Comparison of ENCODE assay signal across 27 cellular contexts in the genomic region with DNA sequence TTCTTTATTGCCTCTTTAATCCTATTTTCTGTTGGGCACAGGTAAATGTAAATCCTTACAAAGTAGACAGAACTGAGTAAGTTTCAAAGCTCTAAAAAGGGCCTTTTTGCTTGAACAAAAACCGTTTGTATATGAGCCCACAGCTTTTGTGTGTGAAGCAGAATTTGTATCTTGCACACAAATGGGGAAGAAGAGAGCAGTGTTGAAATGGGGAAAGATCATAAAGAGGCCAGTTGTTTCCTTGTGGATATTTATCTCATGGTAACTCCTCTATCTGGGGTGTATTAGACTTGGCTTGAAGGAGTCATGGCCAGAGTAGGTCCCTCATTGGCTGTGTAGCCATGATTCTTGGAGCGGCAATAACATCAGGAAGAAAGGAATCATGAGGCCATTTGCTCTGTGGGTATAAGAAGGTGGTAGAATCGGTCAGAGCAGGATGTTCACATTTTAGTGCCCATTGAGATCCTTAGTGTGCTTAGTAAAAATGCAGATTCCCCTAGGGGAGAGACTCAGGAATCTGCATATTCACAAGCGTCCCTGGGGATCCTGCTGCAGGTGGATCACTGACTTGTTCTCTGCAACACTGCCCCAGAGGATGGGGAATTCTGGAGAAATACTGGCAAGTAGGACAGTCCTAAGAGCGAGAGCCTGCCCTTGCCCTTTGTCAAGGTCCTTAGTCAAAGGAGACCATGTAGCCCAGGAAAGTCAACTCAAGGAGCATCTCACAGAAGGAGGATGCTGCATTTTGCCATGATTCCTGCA.
DNase-seq lines count a peak whose midpoint lies in the region; ATAC-seq and TF ChIP-seq lines count a peak whose summit lies in the region.
"Had no signal": no experiment of that assay in that cellular context is flagged by ENCODE, and none has a peak within 500 bp of the region (broad histone marks: within the 10 kb centered on the region; RNA-seq: fewer than 3 reads in every experiment).

No MANE protein-coding gene starts in this region.

- H3K9me3 ChIP-seq in BLaER1 treated with 17β-estradiol and CSF1 and Interleukin-3, amounts not matched to agents 10 nM and 100 nM (replicated peaks in 1 of 11): peaks cover 18 to 37% (median 29%) of the 10 kb centered on the region in 11 experiments
- no peaks in the 10 kb centered on the region for H3K9me3 ChIP-seq in MM.1S (replicated peaks; ENCODE audit: insufficient read depth, low read length)
- peaks cover 8% of the 10 kb centered on the region for H3K9me3 ChIP-seq in psoas muscle
- H3K9me3 ChIP-seq: SJSA1 had no signal

- H3K27me3 Mint-ChIP-seq in brain: no peaks in the 10 kb centered on the region
- H3K27me3 Mint-ChIP-seq in nephron (ENCODE audit: low read depth): no peaks in the 10 kb centered on the region

- H3K36me3 Mint-ChIP-seq in brain (peaks cover 33% of the 10 kb centered on the region), nephron (ENCODE audit: low read depth) (peaks cover 38% of the 10 kb centered on the region)
- H3K36me3 Mint-ChIP-seq: activated naive CD8-positive, alpha-beta T cell; CD8-positive, alpha-beta T cell had no signal

- H3K9me3 Mint-ChIP-seq in brain (peaks cover 13 to 25% (median 18%) of the 10 kb centered on the region in 5 experiments), nephron (peaks cover 15% of the 10 kb centered on the region)
- H3K9me3 Mint-ChIP-seq: effector memory CD8-positive, alpha-beta T cell had no signal

- H3K27ac Mint-ChIP-seq in brain: peak overlapping the region in 4 of 5 experiments; percentile 3 to 92 (median 60)
- peak overlapping the region in 2 of 3 experiments; percentile 40 to 95 for H3K27ac Mint-ChIP-seq in nephron
- H3K27ac Mint-ChIP-seq: activated CD4-positive, alpha-beta T cell treated with anti-CD3 and anti-CD28 coated beads for 36 hours; activated CD8-positive, alpha-beta T cell treated with anti-CD3 and anti-CD28 coated beads, Interleukin-2, amount 10 ng/mL, durations not matched to agents 7 days and 5 days; activated naive CD8-positive, alpha-beta T cell; CD8-positive, alpha-beta T cell; effector memory CD8-positive, alpha-beta T cell; memory B cell had no signal

- H3K27ac ChIP-seq in BLaER1 treated with 17β-estradiol and CSF1 and Interleukin-3, amounts not matched to agents 10 nM and 100 nM: peak overlapping the region in 8 of 11 experiments; percentile 4 to 67 (median 53); a peak in 8 of 22 replicates
- H3K27ac ChIP-seq in MM.1S (ENCODE audit: low read length): peak overlapping the region; percentile 39; the same call in 1 of the 2 replicates
- no peak overlapping the region for H3K27ac ChIP-seq in psoas muscle
- H3K27ac ChIP-seq: A549, cardiac muscle cell, coronary artery, SJSA1, thoracic aorta had no signal

- no peak overlapping the region for H3K4me3 ChIP-seq in BLaER1 treated with 17β-estradiol and CSF1 and Interleukin-3, amounts not matched to agents 10 nM and 100 nM
- H3K4me3 ChIP-seq in MM.1S (ENCODE audit: low read length) (no peak overlapping the region), psoas muscle (no peak overlapping the region)
- H3K4me3 ChIP-seq: A549, cardiac muscle cell, coronary artery, SJSA1, thoracic aorta had no signal

- H4K20me1 ChIP-seq in BLaER1 treated with 17β-estradiol and CSF1 and Interleukin-3, amounts not matched to agents 10 nM and 100 nM: peaks cover 0 to 31% (median 0%) of the 10 kb centered on the region in 11 experiments; a peak in 4 of 22 replicates
- H4K20me1 ChIP-seq in MM.1S (ENCODE audit: insufficient read depth, low read length): no peaks in the 10 kb centered on the region

- peaks cover 43 to 94% (median 56%) of the 10 kb centered on the region in 10 experiments for H3K4me1 ChIP-seq in BLaER1 treated with 17β-estradiol and CSF1 and Interleukin-3, amounts not matched to agents 10 nM and 100 nM
- H3K4me1 ChIP-seq in MM.1S (ENCODE audit: low read length): no peaks in the 10 kb centered on the region
- H3K4me1 ChIP-seq in psoas muscle: peaks cover 30% of the 10 kb centered on the region
- H3K4me1 ChIP-seq: A549 had no signal

- ATAC-seq in HG02588 (IDR thresholded peaks at IDR 0.05; ENCODE audit: unreplicated experiment) (no peak), HG02763 (IDR thresholded peaks at IDR 0.05; ENCODE audit: unreplicated experiment) (no peak), psoas muscle (no peak)
- ATAC-seq: activated CD4-positive, alpha-beta T cell treated with anti-CD3 and anti-CD28 coated beads for 36 hours; activated CD8-positive, alpha-beta T cell treated with anti-CD3 and anti-CD28 coated beads, Interleukin-2, amount 10 ng/mL, durations not matched to agents 7 days and 5 days; CD8-positive, alpha-beta T cell; effector memory CD8-positive, alpha-beta T cell; left cardiac atrium had no signal

- no peak overlapping the region for H3K4me3 Mint-ChIP-seq in brain
- H3K4me3 Mint-ChIP-seq in nephron: no peak overlapping the region
- H3K4me3 Mint-ChIP-seq: activated CD4-positive, alpha-beta T cell treated with anti-CD3 and anti-CD28 coated beads for 36 hours; activated CD8-positive, alpha-beta T cell treated with anti-CD3 and anti-CD28 coated beads, Interleukin-2, amount 10 ng/mL, durations not matched to agents 7 days and 5 days; activated naive CD8-positive, alpha-beta T cell; CD8-positive, alpha-beta T cell; effector memory CD8-positive, alpha-beta T cell; memory B cell had no signal

- TF ChIP-seq CTCF in MM.1S (IDR thresholded peaks at IDR 0.05; ENCODE audit: low read length) (no peak), brain (conservative IDR thresholded peaks at IDR 0.05) (peak in 1 of 2 experiments; percentile 23), nephron (IDR thresholded peaks at IDR 0.05; ENCODE audit: unreplicated experiment in 3 of 3) (no peak), psoas muscle (IDR thresholded peaks at IDR 0.05) (no peak)

- no peaks in the 10 kb centered on the region for H3K79me2 ChIP-seq in MM.1S (ENCODE audit: low read length)

- peaks cover 23 to 59% (median 38%) of the 10 kb centered on the region in 11 experiments for H3K36me3 ChIP-seq in BLaER1 treated with 17β-estradiol and CSF1 and Interleukin-3, amounts not matched to agents 10 nM and 100 nM
- H3K36me3 ChIP-seq in MM.1S (replicated peaks; ENCODE audit: insufficient read depth, low read length) (no peaks in the 10 kb centered on the region), psoas muscle (ENCODE audit: insufficient read depth in 1 of 2, low read depth in 1 of 2) (no peaks in the 10 kb centered on the region)
- H3K36me3 ChIP-seq: cardiac muscle cell, SJSA1, thoracic aorta had no signal

- no peak overlapping the region for H2AFZ ChIP-seq in MM.1S (ENCODE audit: low read length)

- no peaks in the 10 kb centered on the region for H3K27me3 ChIP-seq in BLaER1 treated with 17β-estradiol and CSF1 and Interleukin-3, amounts not matched to agents 10 nM and 100 nM
- H3K27me3 ChIP-seq in MM.1S (replicated peaks; ENCODE audit: insufficient read depth, low read length) (no peaks in the 10 kb centered on the region), psoas muscle (ENCODE audit: insufficient read depth in 3 of 3, low read length in 2 of 3) (no peaks in the 10 kb centered on the region)
- H3K27me3 ChIP-seq: cardiac muscle cell, SJSA1 had no signal

- no peaks in the 10 kb centered on the region for H3F3A ChIP-seq in MM.1S (ENCODE audit: insufficient read depth, low read length)

- peak overlapping the region in 4 of 11 experiments; percentile 14 to 32 (median 25); a peak in 2 of 22 replicates for H3K9ac ChIP-seq in BLaER1 treated with 17β-estradiol and CSF1 and Interleukin-3, amounts not matched to agents 10 nM and 100 nM
- no peak overlapping the region for H3K9ac ChIP-seq in MM.1S (ENCODE audit: low read length)

- WGBS in psoas muscle, 3 donors: 76 to 77% (median 77%) methylated on average over 5 of the region's 5 CpGs

- intact Hi-C loops in psoas muscle (cut with DNase I): loop anchor here in 1 of 2 donors (5.0 to 10.0 kb wide), 2 partner anchors 126 to 248 kb away; partner anchors contain the start of gene LDLRAD3

- H3K4me2 ChIP-seq in BLaER1 treated with 17β-estradiol and CSF1 and Interleukin-3, amounts not matched to agents 10 nM and 100 nM: peak overlapping the region; percentile 43 to 76 (median 63); a peak in 20 of 22 replicates
- no peak overlapping the region for H3K4me2 ChIP-seq in MM.1S (ENCODE audit: low read depth, low read length)
- H3K4me2 ChIP-seq: A549 had no signal

- DNase-seq in MM.1S: no peak
- DNase-seq in KG1 (lab: John Stamatoyannopoulos, UW): no peak
- DNase-seq in psoas muscle: no peak
- DNase-seq: activated CD4-positive, alpha-beta T cell treated with anti-CD3 and anti-CD28 coated beads for 36 hours; activated CD8-positive, alpha-beta T cell treated with anti-CD3 and anti-CD28 coated beads, Interleukin-2, amount 10 ng/mL, durations not matched to agents 7 days and 5 days; AML-193; aorta; CD8-positive, alpha-beta T cell; effector memory CD8-positive, alpha-beta T cell; foreskin fibroblast; left cardiac atrium; NCI-H1105; NCI-H187 treated with DMSO at 0.1 percent for 48 hours; stimulated activated CD4-positive, alpha-beta T cell treated with anti-CD3 and anti-CD28 coated beads, Interleukin-15, amount 100 ng/mL, for 24 hours; stimulated activated naive CD4-positive, alpha-beta T cell had no signal

- no peaks in the 10 kb centered on the region for H3K9me2 ChIP-seq in MM.1S (replicated peaks; ENCODE audit: insufficient read depth, low read length)

- H3K4me1 Mint-ChIP-seq in brain: peaks cover 69% of the 10 kb centered on the region
- H3K4me1 Mint-ChIP-seq in nephron: peaks cover 70% of the 10 kb centered on the region
- H3K4me1 Mint-ChIP-seq: activated CD4-positive, alpha-beta T cell treated with anti-CD3 and anti-CD28 coated beads for 36 hours; memory B cell had no signal
